In the genomic region with DNA sequence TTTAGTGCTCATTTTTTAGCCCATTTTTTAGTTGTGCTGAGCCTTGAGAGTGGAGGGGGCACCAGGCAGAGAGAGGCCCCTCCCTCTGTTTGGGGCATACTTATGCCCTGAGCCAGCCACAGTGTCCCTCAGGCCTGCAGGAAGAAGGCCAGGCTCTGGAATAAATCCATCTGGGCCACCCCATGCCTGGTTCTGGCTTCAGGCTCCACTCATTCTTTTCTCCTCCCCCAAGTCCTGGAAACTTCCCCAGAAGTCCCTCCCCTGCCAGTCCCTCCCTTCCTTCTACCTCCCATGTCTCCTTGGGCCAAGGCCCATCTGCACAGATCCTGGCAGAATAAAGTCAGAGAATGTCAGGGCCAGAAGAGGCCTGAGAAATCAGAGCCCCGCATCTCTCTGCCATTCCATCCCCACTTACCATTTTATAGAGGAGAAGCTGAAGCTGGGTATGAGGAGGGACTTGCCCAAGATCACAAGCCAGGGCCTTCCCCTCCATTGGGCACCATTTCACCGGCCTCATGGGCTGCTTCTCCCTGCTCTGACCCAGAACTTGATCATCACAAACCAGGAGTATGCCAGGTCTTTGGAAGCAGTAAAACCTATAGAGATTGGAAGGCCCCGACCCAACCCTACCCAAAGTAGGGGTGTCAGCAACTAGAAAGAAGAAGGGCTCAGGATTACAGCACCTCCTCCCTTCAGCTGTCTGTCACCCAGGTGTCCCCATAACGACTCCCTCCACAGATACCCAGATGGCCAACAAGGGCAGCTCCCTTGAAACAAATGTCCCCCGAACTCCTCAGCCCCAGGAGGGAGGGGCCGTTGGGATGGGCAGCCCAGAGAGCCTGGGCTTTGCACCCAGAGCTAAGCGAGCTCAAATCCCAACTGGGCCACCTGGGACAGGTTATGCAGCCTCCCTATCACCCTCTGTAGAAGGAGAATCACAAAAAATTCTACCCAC, we compare ENCODE assay signal across 9 cellular contexts.
DNase-seq lines count a peak whose midpoint lies in the region; ATAC-seq and TF ChIP-seq lines count a peak whose summit lies in the region.
"Had no signal": no experiment of that assay in that cellular context is flagged by ENCODE, and none has a peak within 500 bp of the region (broad histone marks: within the 10 kb centered on the region; RNA-seq: fewer than 3 reads in every experiment).

No MANE protein-coding gene starts in this region.

- TF ChIP-seq CTCF in heart left ventricle (IDR thresholded peaks at IDR 0.05), result no peak

- peak; percentile 75 for DNase-seq in DMS 273 (lab: John Stamatoyannopoulos, UW; ENCODE audit: unreplicated experiment)
- DNase-seq in adipocyte (ENCODE audit: low read depth), result peak; percentile 79
- peak in 2 of 5 donors; percentile 34 to 53 for DNase-seq in heart left ventricle
- DNase-seq in sciatic nerve (ENCODE audit: low spot score), result peak; percentile 74
- DNase-seq in GOT3 (lab: John Stamatoyannopoulos, UW), result no peak
- no peak for DNase-seq in GM19240 (ENCODE audit: insufficient read length, low spot score)
- DNase-seq in DMS114 treated with DMSO at 0.1 percent for 48 hours (lab: John Stamatoyannopoulos, UW; ENCODE audit: unreplicated experiment), result no peak
- no peak for DNase-seq in UCSD-AML1 (lab: John Stamatoyannopoulos, UW; ENCODE audit: unreplicated experiment)
- DNase-seq: SHP77 had no signal

- H3K36me3 ChIP-seq in adipocyte (ENCODE audit: control insufficient read depth, insufficient read depth, low read length, severe bottlenecking) (no peaks in the 10 kb centered on the region), heart left ventricle (no peaks in the 10 kb centered on the region)

- H3K4me3 ChIP-seq in adipocyte (ENCODE audit: low read length) (peak overlapping the region; percentile 39), heart left ventricle (no peak overlapping the region)

- H3K9me3 ChIP-seq in adipocyte (ENCODE audit: control insufficient read depth, low read length) (no peaks in the 10 kb centered on the region), heart left ventricle (peaks cover 0 to 3% (median 0%) of the 10 kb centered on the region in 12 donors)

- H3K4me1 ChIP-seq in adipocyte (ENCODE audit: control insufficient read depth, insufficient read depth, low read length), result peaks cover 63% of the 10 kb centered on the region
- peaks cover 3 to 90% (median 59%) of the 10 kb centered on the region in 12 donors for H3K4me1 ChIP-seq in heart left ventricle

- H3K27ac ChIP-seq in heart left ventricle, result peak overlapping the region in 11 of 12 donors; percentile 42 to 87 (median 72)

- H3K27me3 ChIP-seq in adipocyte (replicated peaks; ENCODE audit: control insufficient read depth, insufficient read depth, low read length), result no peaks in the 10 kb centered on the region
- no peaks in the 10 kb centered on the region for H3K27me3 ChIP-seq in heart left ventricle

- WGBS in heart left ventricle, 4 donors, result 80 to 92% (median 88%) methylated on average over 7 of the region's 7 CpGs

- peak in 3 of 4 donors; percentile 19 to 39 (median 35) for ATAC-seq in heart left ventricle
- peak; percentile 72 for ATAC-seq in sciatic nerve

- intact Hi-C loops in heart left ventricle (cut with DNase I), result no loop called here
- intact Hi-C loops in sciatic nerve (cut with DNase I), result loop anchor here (10.0 kb wide), 1 partner anchor 112 kb away; the partner anchor contains the start of gene ST3GAL5

- TF ChIP-seq POLR2A in heart left ventricle (IDR thresholded peaks at IDR 0.05), result no peak

- peak overlapping the region; percentile 83 for H3K9ac ChIP-seq in adipocyte (ENCODE audit: low read length)

Comparison
In these comparisons a context has a peak if more than half of its experiments do, and no peak if none do; other contexts are left out.
1. DNase-seq: peak in DMS 273 (single experiment), adipocyte (single experiment) and sciatic nerve (single experiment); none in GOT3 (single experiment), GM19240 (single experiment), DMS114 treated with DMSO at 0.1 percent for 48 hours (single experiment) and UCSD-AML1 (single experiment).